ENCODE assay signal across 3 cellular contexts in the genomic region with DNA sequence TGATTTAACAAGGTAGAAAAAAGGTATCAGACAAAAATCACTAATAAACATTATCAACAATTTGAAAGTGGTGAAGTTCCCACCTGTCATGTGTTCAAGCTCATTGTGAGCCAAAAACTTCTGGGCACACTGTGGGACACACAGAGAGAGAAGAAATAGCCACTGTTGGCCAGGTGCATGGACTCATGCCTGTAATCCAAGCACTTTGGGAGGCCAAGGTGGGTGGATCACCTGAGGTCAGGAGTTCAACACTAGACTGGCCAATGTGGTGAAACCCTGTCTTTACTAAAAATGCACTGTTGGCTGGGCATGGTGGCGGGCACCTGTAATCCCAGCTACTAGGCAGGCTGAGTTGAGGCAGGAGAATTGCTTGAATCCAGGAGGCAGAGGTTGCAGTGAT.
"Had no signal": no experiment of that assay in that cellular context is flagged by ENCODE, and none has a peak within 500 bp of the region (broad histone marks: within the 10 kb centered on the region; RNA-seq: fewer than 3 reads in every experiment).

No MANE protein-coding gene starts in this region.

- ATAC-seq: GM12878 had no signal

- DNase-seq: GDM1, GF-D8 had no signal
